Comparison of ENCODE assay signal across 16 cellular contexts in genomic region chr10:20986049-20986448, GRCh38.
DNase-seq lines count a peak whose midpoint lies in the region; ATAC-seq and TF ChIP-seq lines count a peak whose summit lies in the region.
"Had no signal": no experiment of that assay in that cellular context is flagged by ENCODE, and none has a peak within 500 bp of the region (broad histone marks: within the 10 kb centered on the region; RNA-seq: fewer than 3 reads in every experiment).

No MANE protein-coding gene starts in this region.

- intact Hi-C loops in mucosa of descending colon (cut with DNase I, micrococcal nuclease) = no loop called here

- no peaks in the 10 kb centered on the region for H3K9me3 ChIP-seq in mucosa of descending colon
- H3K9me3 ChIP-seq: A549, BE2C, SJCRH30 had no signal

- no peaks in the 10 kb centered on the region for H3K36me3 ChIP-seq in mucosa of descending colon (ENCODE audit: low read depth)
- H3K36me3 ChIP-seq: BE2C, SJCRH30 had no signal

- no peaks in the 10 kb centered on the region for H3K4me1 ChIP-seq in mucosa of descending colon (ENCODE audit: low read depth)
- H3K4me1 ChIP-seq: BE2C had no signal

- no peak overlapping the region for H3K4me3 ChIP-seq in mucosa of descending colon
- H3K4me3 ChIP-seq: A549, SJCRH30 had no signal

- peak; percentile 41 for ATAC-seq in esophagus mucosa
- peak; percentile 92 for ATAC-seq in mucosa of descending colon
- ATAC-seq in HG02763 (IDR thresholded peaks at IDR 0.05; ENCODE audit: unreplicated experiment) = no peak
- ATAC-seq: A549 had no signal

- TF ChIP-seq CTCF in mucosa of descending colon (IDR thresholded peaks at IDR 0.05) = no peak

- DNase-seq in HuH-7 (ENCODE audit: low spot score) (peak; percentile 17), NCI-H69 (lab: John Stamatoyannopoulos, UW) (peak; percentile 51), mucosa of descending colon (peak in 1 of 3 donors; percentile 36), NCI-H2029 (lab: John Stamatoyannopoulos, UW) (no peak)
- no peak for DNase-seq in activated CD4-positive, CD25-positive, alpha-beta regulatory T cell treated with anti-CD3 and anti-CD28 coated beads, Interleukin-2, amount 50 U/mL, for 72 hours
- DNase-seq: BE2C, DMS79 treated with DMSO at 0.1 percent for 48 hours, KBM-7, NCI-H1092 treated with DMSO at 0.1 percent for 48 hours, NCI-H1436 treated with DMSO at 0.1 percent for 48 hours, NCI-H2029 treated with DMSO at 0.1 percent for 48 hours, NCI-H446, SJCRH30 had no signal

Comparison
In these comparisons a context has a peak if more than half of its experiments do, and no peak if none do; other contexts are left out.
1. DNase-seq: peak in HuH-7 (single experiment) and NCI-H69 (single experiment); none in NCI-H2029 (single experiment) and activated CD4-positive, CD25-positive, alpha-beta regulatory T cell treated with anti-CD3 and anti-CD28 coated beads, Interleukin-2, amount 50 U/mL, for 72 hours (single experiment).